Comparison of ENCODE assay signal across 12 cellular contexts in genomic region chr11:66546966-66547661, GRCh38. TPM values are rescaled to one million over a fixed set of nuclear protein-coding genes. Genes with fewer than 3 reads are reported as not detected.
DNase-seq lines count a peak whose midpoint lies in the region; ATAC-seq, FAIRE-seq and TF ChIP-seq lines count a peak whose summit lies in the region.
"Had no signal": no experiment of that assay in that cellular context is flagged by ENCODE, and none has a peak within 500 bp of the region (broad histone marks: within the 10 kb centered on the region; RNA-seq: fewer than 3 reads in every experiment).

No MANE protein-coding gene starts in this region.

- CTCF ChIA-PET in HEK293 (lab: Yijun Ruan, JAX), result interaction anchor here (0.5 to 2.8 kb wide), 5 partner anchors 31 to 139 kb away, joined by 3 to 10 read pairs (median 3); partner anchors contain the start of gene RBM4B
- CTCF ChIA-PET in K562 (lab: Yijun Ruan, JAX; ENCODE audit: low intra/inter-chr PET ratio), result no interaction called here
- CTCF ChIA-PET in SK-N-SH (lab: Yijun Ruan, JAX), result interaction anchor here (1.2 to 2.8 kb wide), 2 partner anchors 32 to 131 kb away, joined by 4 to 20 read pairs; partner anchors contain the start of gene RBM4B

- in situ Hi-C loops in K562 (cut with MboI), result no loop called here

- no peaks in the 10 kb centered on the region for H3K9me2 ChIP-seq in SK-N-SH

- TF ChIP-seq CTCF in HEK293 (tag by site-specific recombination; IDR thresholded peaks at IDR 0.05) (no peak), K562 (IDR thresholded peaks at IDR 0.05 in 2 of 3, conservative IDR thresholded peaks at IDR 0.05 in 1 of 3; ENCODE audit: insufficient read depth in 2 of 3, low read depth in 1 of 3, low read length in 3 of 3) (no peak), natural killer cell (IDR thresholded peaks at IDR 0.05) (no peak), SK-N-SH (IDR thresholded peaks at IDR 0.05) (no peak)

- no peaks in the 10 kb centered on the region for H3K27me3 ChIP-seq in CD4-positive, CD25-positive, alpha-beta regulatory T cell (ENCODE audit: control insufficient read depth, insufficient read depth, low read length)
- peaks cover 0 to 4% of the 10 kb centered on the region in 2 experiments; a peak in 1 of 5 replicates for H3K27me3 ChIP-seq in K562 (ENCODE audit: control insufficient read depth in 2 of 2, insufficient read depth in 2 of 2, low read length in 2 of 2)
- no peaks in the 10 kb centered on the region for H3K27me3 ChIP-seq in SK-N-SH (ENCODE audit: insufficient read depth)
- H3K27me3 ChIP-seq: SJCRH30 had no signal

- intact Hi-C loops in K562 (cut with micrococcal nuclease) (no loop called here), natural killer cell (cut with micrococcal nuclease) (loop anchor here (1.0 to 10.0 kb wide), 3 partner anchors 69 to 288 kb away; partner anchors contain the start of gene RBM14)

- peak overlapping the region in 1 of 3 donors; percentile 96 for H3K27ac Mint-ChIP-seq in CD4-positive, CD25-positive, alpha-beta regulatory T cell
- H3K27ac Mint-ChIP-seq in natural killer cell, result peak overlapping the region; percentile 91 to 92

- H4K20me1 ChIP-seq in K562 (replicated peaks; ENCODE audit: control insufficient read depth, insufficient read depth, low read length) (no peaks in the 10 kb centered on the region), SK-N-SH (ENCODE audit: insufficient read depth) (no peaks in the 10 kb centered on the region)

- H3K4me2 ChIP-seq in K562 (ENCODE audit: insufficient read depth, low read length) (no peak overlapping the region), SK-N-SH (no peak overlapping the region)

- no peak for TF ChIP-seq EP300 in K562 (IDR thresholded peaks at IDR 0.05; ENCODE audit: low read length)
- TF ChIP-seq EP300 in SK-N-SH (IDR thresholded peaks at IDR 0.05; ENCODE audit: borderline replicate concordance in 1 of 2, low read depth in 1 of 2, low read length in 1 of 2), result no peak

- H3K9me3 Mint-ChIP-seq in CD4-positive, CD25-positive, alpha-beta regulatory T cell, result no peaks in the 10 kb centered on the region
- H3K9me3 Mint-ChIP-seq in natural killer cell, result no peaks in the 10 kb centered on the region

- peaks cover 5% of the 10 kb centered on the region for H3K27me3 Mint-ChIP-seq in CD4-positive, CD25-positive, alpha-beta regulatory T cell
- peaks cover 0 to 9% of the 10 kb centered on the region in 2 donors for H3K27me3 Mint-ChIP-seq in natural killer cell (ENCODE audit: low read depth in 2 of 2)

- no peak for DNase-seq in CD4-positive, CD25-positive, alpha-beta regulatory T cell
- DNase-seq in K562 (ENCODE audit: extremely low read depth in 1 of 4, low spot score in 3 of 4), result no peak
- no peak for DNase-seq in natural killer cell
- DNase-seq in NCI-H2029 treated with DMSO at 0.1 percent for 48 hours (lab: John Stamatoyannopoulos, UW), result no peak
- no peak for DNase-seq in SK-N-SH
- DNase-seq: head of caudate nucleus had no signal

- no peak overlapping the region for H2AFZ ChIP-seq in K562 (ENCODE audit: low read depth, low read length)
- no peak overlapping the region for H2AFZ ChIP-seq in SK-N-SH (ENCODE audit: low read depth)

- ATAC-seq in CD4-positive, CD25-positive, alpha-beta regulatory T cell (ENCODE audit: low read depth in 2 of 2), result no peak
- ATAC-seq in K562 (no peak), natural killer cell (no peak), HG03565 (IDR thresholded peaks at IDR 0.05; ENCODE audit: unreplicated experiment) (no peak), HG02623 (IDR thresholded peaks at IDR 0.05; ENCODE audit: unreplicated experiment) (no peak)

- POLR2A ChIA-PET in HEK293 (lab: Yijun Ruan, JAX) (interaction anchor here (0.6 to 1.7 kb wide), 6 partner anchors 8 to 781 kb away, joined by 4 to 9 read pairs (median 5); partner anchors contain the start of gene DPP3), K562 (lab: Yijun Ruan, JAX) (interaction anchor here (0.6 to 1.6 kb wide), 4 partner anchors 15 to 131 kb away, joined by 3 to 7 read pairs (median 6); partner anchors contain the start of gene RBM4B), SK-N-SH (lab: Yijun Ruan, JAX) (interaction anchor here (1.0 to 1.8 kb wide), 2 partner anchors 36 to 131 kb away, joined by 3 to 9 read pairs; partner anchors contain the start of gene BBS1)

- 43% methylated on average over 5 of the region's 18 CpGs for WGBS in K562 (ENCODE audit: insufficient coverage, low coverage, missing lambda C conversion rate)
- 84% methylated on average over 9 of the region's 18 CpGs for whole genome bisulfite sequencing in SK-N-SH (ENCODE audit: low lambda C conversion rate)

- peak overlapping the region; percentile 85 for H3K27ac ChIP-seq in CD4-positive, CD25-positive, alpha-beta regulatory T cell (ENCODE audit: insufficient read depth, low read length, poor library complexity, severe bottlenecking)
- H3K27ac ChIP-seq in HEK293 (ENCODE audit: extremely low read depth, low read depth, low read length) (no peak overlapping the region), K562 (ENCODE audit: extremely low read depth, low read depth, low read length) (no peak overlapping the region), SK-N-SH (ENCODE audit: low read depth in 2 of 2, low read length in 1 of 2) (no peak overlapping the region)
- H3K27ac ChIP-seq: SJCRH30 had no signal

- peaks cover 5% of the 10 kb centered on the region for H3K36me3 ChIP-seq in CD4-positive, CD25-positive, alpha-beta regulatory T cell (ENCODE audit: control insufficient read depth, insufficient read depth, low read length)
- H3K36me3 ChIP-seq in HEK293 (ENCODE audit: control insufficient read depth in 2 of 2, insufficient read depth in 1 of 2, low read length in 2 of 2) (peaks cover 0 to 18% of the 10 kb centered on the region in 2 experiments; a peak in 1 of 3 replicates), K562 (ENCODE audit: control insufficient read depth, insufficient read depth, low read length) (peaks cover 5% of the 10 kb centered on the region; the same call in 1 of the 3 replicates), SK-N-SH (replicated peaks in 1 of 2; ENCODE audit: control insufficient read depth in 1 of 2, insufficient read depth in 2 of 2, low read length in 1 of 2) (peaks cover 0 to 1% of the 10 kb centered on the region in 2 experiments)
- H3K36me3 ChIP-seq: SJCRH30 had no signal

- peaks cover 9 to 37% (median 18%) of the 10 kb centered on the region in 4 donors for H3K4me1 Mint-ChIP-seq in CD4-positive, CD25-positive, alpha-beta regulatory T cell
- peaks cover 31 to 42% of the 10 kb centered on the region in 2 donors for H3K4me1 Mint-ChIP-seq in natural killer cell

- H3F3A ChIP-seq in SK-N-SH (replicated peaks; ENCODE audit: insufficient read depth), result peaks cover 4% of the 10 kb centered on the region

- H3K9me3 ChIP-seq in CD4-positive, CD25-positive, alpha-beta regulatory T cell (ENCODE audit: control insufficient read depth in 2 of 2, low read length in 2 of 2), result no peaks in the 10 kb centered on the region
- H3K9me3 ChIP-seq in HEK293 (ENCODE audit: control insufficient read depth, insufficient read depth, low read depth, low read length) (no peaks in the 10 kb centered on the region), K562 (replicated peaks; ENCODE audit: control insufficient read depth, insufficient read depth, low read depth, low read length) (no peaks in the 10 kb centered on the region), SK-N-SH (no peaks in the 10 kb centered on the region)
- H3K9me3 ChIP-seq: SJCRH30 had no signal

- H3K4me1 ChIP-seq in CD4-positive, CD25-positive, alpha-beta regulatory T cell (ENCODE audit: control insufficient read depth, insufficient read depth, low read length, poor library complexity, severe bottlenecking), result peaks cover 43% of the 10 kb centered on the region
- no peaks in the 10 kb centered on the region for H3K4me1 ChIP-seq in HEK293 (ENCODE audit: control insufficient read depth, insufficient read depth, low read length)
- H3K4me1 ChIP-seq in K562 (replicated peaks in 1 of 2; ENCODE audit: control insufficient read depth in 2 of 2, insufficient read depth in 2 of 2, low read length in 2 of 2), result peaks cover 0 to 38% of the 10 kb centered on the region in 2 experiments; a peak in 4 of 5 replicates
- peaks cover 0 to 10% of the 10 kb centered on the region in 2 experiments; a peak in 1 of 4 replicates for H3K4me1 ChIP-seq in SK-N-SH (ENCODE audit: control insufficient read depth in 1 of 2, insufficient read depth in 2 of 2, low read depth in 1 of 2, low read length in 1 of 2)

- TF ChIP-seq RAD21 in K562 (CRISPR knock-in tag; conservative IDR thresholded peaks at IDR 0.05 in 1 of 2, IDR thresholded peaks at IDR 0.05 in 1 of 2) (no peak), SK-N-SH (IDR thresholded peaks at IDR 0.05; ENCODE audit: low read length) (no peak)

- peak overlapping the region; percentile 87 to 96 (median 90) for H3K4me3 Mint-ChIP-seq in CD4-positive, CD25-positive, alpha-beta regulatory T cell
- H3K4me3 Mint-ChIP-seq in natural killer cell, result peak overlapping the region; percentile 91

- no peak for FAIRE-seq in K562 (lab: Jason Lieb, UNC)

- H3K79me2 ChIP-seq in K562 (ENCODE audit: control insufficient read depth, insufficient read depth, low read length) (peaks cover 6% of the 10 kb centered on the region; the same call in 1 of the 3 replicates), SK-N-SH (ENCODE audit: insufficient read depth) (peaks cover 7% of the 10 kb centered on the region)

- H3K9me1 ChIP-seq in K562 (ENCODE audit: control insufficient read depth, insufficient read depth, low read length), result no peaks in the 10 kb centered on the region

- BruUV-seq in K562 (replicated peaks; lab: Mats Ljungman, UMichigan), result no TSS peak

- H3K9ac ChIP-seq in K562 (ENCODE audit: insufficient read depth in 1 of 2, low read depth in 2 of 2, low read length in 2 of 2) (0 out of 4 replicates have a peak overlapping the region, but pooled peaks of 1 of the 2 experiments have one; percentile 98), SK-N-SH (no peak overlapping the region)

- H3K36me3 Mint-ChIP-seq in CD4-positive, CD25-positive, alpha-beta regulatory T cell, result peaks cover 8% of the 10 kb centered on the region
- no peaks in the 10 kb centered on the region for H3K36me3 Mint-ChIP-seq in natural killer cell

- TF ChIP-seq POLR2A in K562 (conservative IDR thresholded peaks at IDR 0.05), result no peak

- no peak overlapping the region for H3K4me3 ChIP-seq in CD4-positive, CD25-positive, alpha-beta regulatory T cell (ENCODE audit: low read depth, low read length)
- H3K4me3 ChIP-seq in HEK293 (ENCODE audit: low read depth, low read length) (no peak overlapping the region), K562 (no peak overlapping the region), SK-N-SH (ENCODE audit: low read depth in 2 of 2, low read length in 1 of 2) (no peak overlapping the region)

RNA-seq across cellular contexts. Expression of gene ACTN3, which starts 0.4 kb away (rescaled TPM):
- not detected for total RNA-seq in CD4-positive, CD25-positive, alpha-beta regulatory T cell
- not detected for polyA plus RNA-seq in CD4-positive, CD25-positive, alpha-beta regulatory T cell
- total RNA-seq in K562 (2011; cell fraction: chromatin; rRNA removed; ENCODE audit: low replicate concordance), result 0.21 TPM in 1 of 2 replicates, not detected in the other
- total RNA-seq in K562 (2011; cell fraction: nucleolus; rRNA removed), result not detected in 2 replicates
- total RNA-seq in K562 (2011; cell fraction: nucleoplasm; rRNA removed), result not detected in 2 replicates
- total RNA-seq in K562 (2014; rRNA removed) (not detected in 2 replicates), K562 (2014; rRNA removed; fragmentation: Illumina TruSeq; extraction: Trizol) (not detected in 2 replicates), K562 (2015; rRNA removed; fragmentation: Illumina TruSeq; extraction: Trizol) (not detected in 2 replicates), K562 (2021) (not detected in 2 replicates), natural killer cell (under 1 TPM; 0.33 to 1.00 (median 0.50) TPM)
- polyA plus RNA-seq in K562 (2011; rRNA removed) (not detected in 2 replicates), K562 (2014; fragmentation: Illumina TruSeq; extraction: Trizol) (not detected in 2 replicates), K562 (2014; fragmentation: Nextera tagmentation; extraction: Ambion mirVana) (not detected), K562 (2014; rRNA removed) (not detected in 2 replicates), SK-N-SH (2012; rRNA removed) (0.02 and 0.03 TPM in 2 replicates)
- not detected in 2 replicates for polyA plus RNA-seq in K562 (2011; cell fraction: cytosol; rRNA removed)
- polyA plus RNA-seq in K562 (2011; cell fraction: nucleus; rRNA removed), result 0.04 and 0.07 TPM in 2 replicates
- polyA plus RNA-seq in K562 (2012), result not detected in 2 replicates
- not detected in 2 replicates for polyA minus RNA-seq in K562 (2011; rRNA and poly(A)+ RNA removed)
- polyA minus RNA-seq in K562 (2011; cell fraction: cytosol; rRNA and poly(A)+ RNA removed), result not detected in 2 replicates
- polyA minus RNA-seq in K562 (2011; cell fraction: nucleus; rRNA and poly(A)+ RNA removed), result not detected in 2 replicates
- polyA plus RNA-seq in SK-N-SH (2012; cell fraction: cytosol; rRNA removed), result 0.01 TPM in 1 of 2 replicates, not detected in the other
- polyA plus RNA-seq in SK-N-SH (2012; cell fraction: nucleus; rRNA removed), result 0.19 and 0.23 TPM in 2 replicates
- total RNA-seq: LHCN-M2, SJCRH30, urinary bladder had no signal

RNA-seq across cellular contexts. Expression of gene ZDHHC24, which starts 1.3 kb away (rescaled TPM):
- 15.5 TPM for total RNA-seq in CD4-positive, CD25-positive, alpha-beta regulatory T cell
- polyA plus RNA-seq in CD4-positive, CD25-positive, alpha-beta regulatory T cell, result 10 to 100 TPM; 14.1 to 20.6 (median 15.0) TPM
- total RNA-seq in K562 (2011; cell fraction: chromatin; rRNA removed; ENCODE audit: low replicate concordance), result 9.2 and 15.6 TPM in 2 replicates
- 14.1 and 15.3 TPM in 2 replicates for total RNA-seq in K562 (2011; cell fraction: nucleolus; rRNA removed)
- 13.3 and 21.2 TPM in 2 replicates for total RNA-seq in K562 (2011; cell fraction: nucleoplasm; rRNA removed)
- 8.3 and 13.4 TPM in 2 replicates for total RNA-seq in K562 (2014; rRNA removed)
- 1.6 and 1.7 TPM in 2 replicates for total RNA-seq in K562 (2014; rRNA removed; fragmentation: Illumina TruSeq; extraction: Trizol)
- total RNA-seq in K562 (2015; rRNA removed; fragmentation: Illumina TruSeq; extraction: Trizol), result 2.0 TPM in 2 replicates
- 9.1 and 11.2 TPM in 2 replicates for total RNA-seq in K562 (2021)
- 3.8 and 5.9 TPM in 2 replicates for polyA plus RNA-seq in K562 (2011; rRNA removed)
- polyA plus RNA-seq in K562 (2011; cell fraction: cytosol; rRNA removed), result 5.9 and 12.5 TPM in 2 replicates
- 3.9 and 6.7 TPM in 2 replicates for polyA plus RNA-seq in K562 (2011; cell fraction: nucleus; rRNA removed)
- 4.2 and 9.0 TPM in 2 replicates for polyA plus RNA-seq in K562 (2012)
- polyA plus RNA-seq in K562 (2014; fragmentation: Illumina TruSeq; extraction: Trizol), result 2.7 and 3.3 TPM in 2 replicates
- under 1 TPM; 0.45 to 0.65 TPM for polyA plus RNA-seq in K562 (2014; fragmentation: Nextera tagmentation; extraction: Ambion mirVana)
- polyA plus RNA-seq in K562 (2014; rRNA removed), result 6.3 and 7.2 TPM in 2 replicates
- polyA minus RNA-seq in K562 (2011; rRNA and poly(A)+ RNA removed), result 1.2 and 1.7 TPM in 2 replicates
- 5.4 and 6.5 TPM in 2 replicates for polyA minus RNA-seq in K562 (2011; cell fraction: cytosol; rRNA and poly(A)+ RNA removed)
- polyA minus RNA-seq in K562 (2011; cell fraction: nucleus; rRNA and poly(A)+ RNA removed), result 1.6 and 2.2 TPM in 2 replicates
- 10 to 100 TPM; 18.5 to 34.9 (median 28.9) TPM for total RNA-seq in natural killer cell
- polyA plus RNA-seq in SK-N-SH (2012; rRNA removed), result 12.6 and 13.1 TPM in 2 replicates
- 9.6 and 12.5 TPM in 2 replicates for polyA plus RNA-seq in SK-N-SH (2012; cell fraction: cytosol; rRNA removed)
- polyA plus RNA-seq in SK-N-SH (2012; cell fraction: nucleus; rRNA removed), result 10.8 and 12.0 TPM in 2 replicates

RNA-seq across cellular contexts. Expression of gene CTSF, which starts 21.3 kb away (rescaled TPM):
- 6.9 TPM for total RNA-seq in CD4-positive, CD25-positive, alpha-beta regulatory T cell
- 10 to 100 TPM; 17.3 to 28.6 (median 17.9) TPM for polyA plus RNA-seq in CD4-positive, CD25-positive, alpha-beta regulatory T cell
- total RNA-seq in K562 (2011; cell fraction: chromatin; rRNA removed; ENCODE audit: low replicate concordance), result 11.2 and 25.9 TPM in 2 replicates
- total RNA-seq in K562 (2011; cell fraction: nucleolus; rRNA removed), result 19.1 and 23.5 TPM in 2 replicates
- total RNA-seq in K562 (2011; cell fraction: nucleoplasm; rRNA removed), result 14.6 and 15.1 TPM in 2 replicates
- 4.0 and 5.6 TPM in 2 replicates for total RNA-seq in K562 (2014; rRNA removed)
- 2.6 and 3.8 TPM in 2 replicates for total RNA-seq in K562 (2014; rRNA removed; fragmentation: Illumina TruSeq; extraction: Trizol)
- total RNA-seq in K562 (2015; rRNA removed; fragmentation: Illumina TruSeq; extraction: Trizol), result 2.4 and 2.5 TPM in 2 replicates
- total RNA-seq in K562 (2021), result 4.8 and 5.0 TPM in 2 replicates
- polyA plus RNA-seq in K562 (2011; rRNA removed), result 10.5 and 13.1 TPM in 2 replicates
- polyA plus RNA-seq in K562 (2011; cell fraction: cytosol; rRNA removed), result 6.6 and 7.5 TPM in 2 replicates
- polyA plus RNA-seq in K562 (2011; cell fraction: nucleus; rRNA removed), result 75.0 and 76.5 TPM in 2 replicates
- polyA plus RNA-seq in K562 (2012), result 3.8 and 11.8 TPM in 2 replicates
- polyA plus RNA-seq in K562 (2014; fragmentation: Illumina TruSeq; extraction: Trizol), result 2.6 and 4.2 TPM in 2 replicates
- polyA plus RNA-seq in K562 (2014; fragmentation: Nextera tagmentation; extraction: Ambion mirVana), result under 1 TPM; 0.41 to 0.55 TPM
- polyA plus RNA-seq in K562 (2014; rRNA removed), result 4.5 and 5.1 TPM in 2 replicates
- 3.7 and 6.3 TPM in 2 replicates for polyA minus RNA-seq in K562 (2011; rRNA and poly(A)+ RNA removed)
- 2.3 and 4.0 TPM in 2 replicates for polyA minus RNA-seq in K562 (2011; cell fraction: cytosol; rRNA and poly(A)+ RNA removed)
- 7.3 and 8.1 TPM in 2 replicates for polyA minus RNA-seq in K562 (2011; cell fraction: nucleus; rRNA and poly(A)+ RNA removed)
- 10 to 100 TPM; 17.1 to 27.0 (median 24.8) TPM for total RNA-seq in natural killer cell
- polyA plus RNA-seq in SK-N-SH (2012; rRNA removed), result 57.2 and 60.1 TPM in 2 replicates
- polyA plus RNA-seq in SK-N-SH (2012; cell fraction: cytosol; rRNA removed), result 37.6 and 48.6 TPM in 2 replicates
- 115 and 131 TPM in 2 replicates for polyA plus RNA-seq in SK-N-SH (2012; cell fraction: nucleus; rRNA removed)

RNA-seq across cellular contexts. Expression of gene BBS1, which starts 36.7 kb away (rescaled TPM):
- 16.4 TPM for total RNA-seq in CD4-positive, CD25-positive, alpha-beta regulatory T cell
- 1 to 10 TPM; 5.6 to 9.4 (median 7.0) TPM for polyA plus RNA-seq in CD4-positive, CD25-positive, alpha-beta regulatory T cell
- 86.7 and 157 TPM in 2 replicates for total RNA-seq in K562 (2011; cell fraction: chromatin; rRNA removed; ENCODE audit: low replicate concordance)
- total RNA-seq in K562 (2011; cell fraction: nucleolus; rRNA removed), result 79.0 and 82.0 TPM in 2 replicates
- 71.9 and 81.3 TPM in 2 replicates for total RNA-seq in K562 (2011; cell fraction: nucleoplasm; rRNA removed)
- total RNA-seq in K562 (2014; rRNA removed), result 12.0 and 14.6 TPM in 2 replicates
- 8.3 and 9.0 TPM in 2 replicates for total RNA-seq in K562 (2014; rRNA removed; fragmentation: Illumina TruSeq; extraction: Trizol)
- 9.6 and 10.9 TPM in 2 replicates for total RNA-seq in K562 (2015; rRNA removed; fragmentation: Illumina TruSeq; extraction: Trizol)
- total RNA-seq in K562 (2021), result 12.5 and 15.2 TPM in 2 replicates
- 12.1 and 18.8 TPM in 2 replicates for polyA plus RNA-seq in K562 (2011; rRNA removed)
- polyA plus RNA-seq in K562 (2011; cell fraction: cytosol; rRNA removed), result 12.9 and 13.3 TPM in 2 replicates
- polyA plus RNA-seq in K562 (2011; cell fraction: nucleus; rRNA removed), result 49.5 and 74.6 TPM in 2 replicates
- polyA plus RNA-seq in K562 (2012), result 9.3 and 22.4 TPM in 2 replicates
- polyA plus RNA-seq in K562 (2014; fragmentation: Illumina TruSeq; extraction: Trizol), result 12.3 and 12.7 TPM in 2 replicates
- polyA plus RNA-seq in K562 (2014; fragmentation: Nextera tagmentation; extraction: Ambion mirVana), result 10 to 100 TPM; 11.1 to 11.3 TPM
- 11.4 and 19.8 TPM in 2 replicates for polyA plus RNA-seq in K562 (2014; rRNA removed)
- polyA minus RNA-seq in K562 (2011; rRNA and poly(A)+ RNA removed), result 15.0 and 17.2 TPM in 2 replicates
- polyA minus RNA-seq in K562 (2011; cell fraction: cytosol; rRNA and poly(A)+ RNA removed), result 8.0 and 16.0 TPM in 2 replicates
- 32.0 and 34.5 TPM in 2 replicates for polyA minus RNA-seq in K562 (2011; cell fraction: nucleus; rRNA and poly(A)+ RNA removed)
- 10 to 100 TPM; 12.5 to 22.5 (median 18.1) TPM for total RNA-seq in natural killer cell
- polyA plus RNA-seq in SK-N-SH (2012; rRNA removed), result 24.8 and 34.3 TPM in 2 replicates
- polyA plus RNA-seq in SK-N-SH (2012; cell fraction: cytosol; rRNA removed), result 11.4 and 17.2 TPM in 2 replicates
- 98.7 and 104 TPM in 2 replicates for polyA plus RNA-seq in SK-N-SH (2012; cell fraction: nucleus; rRNA removed)

RNA-seq across cellular contexts. Expression of gene CCDC87, which starts 45.7 kb away (rescaled TPM):
- total RNA-seq in CD4-positive, CD25-positive, alpha-beta regulatory T cell, result 0.35 TPM
- polyA plus RNA-seq in CD4-positive, CD25-positive, alpha-beta regulatory T cell, result not detected
- 1.0 and 1.9 TPM in 2 replicates for total RNA-seq in K562 (2011; cell fraction: chromatin; rRNA removed; ENCODE audit: low replicate concordance)
- 1.3 and 1.7 TPM in 2 replicates for total RNA-seq in K562 (2011; cell fraction: nucleolus; rRNA removed)
- total RNA-seq in K562 (2011; cell fraction: nucleoplasm; rRNA removed), result 0.99 and 1.4 TPM in 2 replicates
- total RNA-seq in K562 (2014; rRNA removed) (0.09 and 0.33 TPM in 2 replicates), K562 (2014; rRNA removed; fragmentation: Illumina TruSeq; extraction: Trizol) (0.13 and 0.18 TPM in 2 replicates), K562 (2015; rRNA removed; fragmentation: Illumina TruSeq; extraction: Trizol) (0.25 and 0.30 TPM in 2 replicates), K562 (2021) (0.40 and 0.44 TPM in 2 replicates), natural killer cell (under 1 TPM; 0.40 to 0.68 (median 0.49) TPM)
- polyA plus RNA-seq in K562 (2011; rRNA removed) (0.06 and 0.12 TPM in 2 replicates), K562 (2014; fragmentation: Illumina TruSeq; extraction: Trizol) (0.12 and 0.33 TPM in 2 replicates), K562 (2014; fragmentation: Nextera tagmentation; extraction: Ambion mirVana) (under 1 TPM in 1 of 2 experiments, not detected in 1; 0.03 TPM), K562 (2014; rRNA removed) (0.12 TPM in 1 of 2 replicates, not detected in the other), SK-N-SH (2012; rRNA removed) (0.06 and 0.21 TPM in 2 replicates)
- 0.09 and 0.10 TPM in 2 replicates for polyA plus RNA-seq in K562 (2011; cell fraction: cytosol; rRNA removed)
- polyA plus RNA-seq in K562 (2011; cell fraction: nucleus; rRNA removed), result 0.18 and 0.26 TPM in 2 replicates
- 0.11 and 0.20 TPM in 2 replicates for polyA plus RNA-seq in K562 (2012)
- 0.21 and 0.32 TPM in 2 replicates for polyA minus RNA-seq in K562 (2011; rRNA and poly(A)+ RNA removed)
- 0.46 TPM in 1 of 2 replicates, not detected in the other for polyA minus RNA-seq in K562 (2011; cell fraction: cytosol; rRNA and poly(A)+ RNA removed)
- polyA minus RNA-seq in K562 (2011; cell fraction: nucleus; rRNA and poly(A)+ RNA removed), result 0.40 and 1.00 TPM in 2 replicates
- polyA plus RNA-seq in SK-N-SH (2012; cell fraction: cytosol; rRNA removed), result 0.14 and 0.15 TPM in 2 replicates
- polyA plus RNA-seq in SK-N-SH (2012; cell fraction: nucleus; rRNA removed), result 0.12 and 0.22 TPM in 2 replicates
- total RNA-seq: urinary bladder had no signal
